In the genomic region with DNA sequence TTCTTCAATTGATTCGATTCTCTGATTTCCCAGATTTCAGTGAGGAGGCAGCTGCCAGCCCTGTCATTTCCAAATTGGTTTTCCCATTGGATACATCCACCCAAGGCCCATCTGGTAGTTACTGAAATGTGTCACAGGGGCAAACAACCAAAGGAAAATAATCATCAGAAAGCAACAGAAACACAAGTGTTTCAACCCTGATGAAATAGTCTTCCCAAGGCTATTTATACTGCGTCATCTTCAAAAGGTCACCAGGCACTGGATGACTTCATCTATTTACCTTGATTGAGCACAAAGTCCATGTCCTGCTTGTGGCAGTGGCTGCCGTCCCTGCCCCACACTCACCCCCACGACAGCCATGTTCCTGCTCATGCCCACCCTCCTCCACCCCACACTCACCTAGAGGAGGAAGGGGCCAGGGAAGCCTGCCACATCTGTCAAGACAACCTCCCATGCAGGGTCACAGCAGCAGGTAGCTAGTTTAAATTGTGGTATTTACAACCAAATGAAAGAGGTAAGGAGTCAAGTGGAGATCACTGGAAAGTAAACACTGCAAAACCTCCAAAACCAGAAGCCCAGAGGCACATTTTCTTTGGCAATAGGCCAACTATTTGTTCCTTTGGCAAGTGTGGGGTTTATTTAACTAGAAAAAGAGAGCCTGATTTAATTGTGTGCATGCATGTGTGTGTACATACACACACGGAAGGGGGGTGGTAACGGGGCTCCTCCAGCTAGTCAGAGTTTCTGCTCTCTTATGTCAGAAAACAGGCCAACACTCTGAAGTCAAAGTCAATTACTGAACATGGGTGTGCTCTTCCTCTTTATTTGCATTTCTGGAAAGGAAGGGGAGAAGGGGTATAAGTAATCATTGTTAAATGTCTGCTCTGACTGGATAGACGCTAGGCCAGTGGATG, we compare ENCODE assay signal across 1 cellular context.
TF ChIP-seq lines count a peak whose summit lies in the region.

No MANE protein-coding gene starts in this region.

TF ChIP-seq in HepG2, 621 proteins besides CTCF, POLR2A, EP300 and RAD21 (continued from another document and continues in another):
- TF ChIP-seq ZHX2 (IDR thresholded peaks at IDR 0.05; ENCODE audit: low read depth): peak; percentile 84
- TF ChIP-seq ZHX2 (CRISPR knock-in tag; IDR thresholded peaks at IDR 0.05; ENCODE audit: borderline replicate concordance): no peak
- TF ChIP-seq ZNF263 (CRISPR knock-in tag; IDR thresholded peaks at IDR 0.05): peak; percentile 79
- no peak for TF ChIP-seq PAWR (CRISPR knock-in tag; IDR thresholded peaks at IDR 0.05; ENCODE audit: borderline replicate concordance)
- no peak for TF ChIP-seq TBP (CRISPR knock-in tag; IDR thresholded peaks at IDR 0.05)
- no peak for TF ChIP-seq ZNF83 (CRISPR knock-in tag; IDR thresholded peaks at IDR 0.05; ENCODE audit: borderline replicate concordance)
- TF ChIP-seq DNMT1 (CRISPR knock-in tag; IDR thresholded peaks at IDR 0.05): no peak
- TF ChIP-seq HINFP (CRISPR knock-in tag; IDR thresholded peaks at IDR 0.05; ENCODE audit: low read depth): no peak
- TF ChIP-seq CEBPB (IDR thresholded peaks at IDR 0.05; ENCODE audit: borderline replicate concordance, low read depth, low read length): peak; percentile 82
- no peak for TF ChIP-seq ZNF724P (CRISPR knock-in tag; IDR thresholded peaks at IDR 0.05; ENCODE audit: borderline replicate concordance)
- TF ChIP-seq, protein P1, sequence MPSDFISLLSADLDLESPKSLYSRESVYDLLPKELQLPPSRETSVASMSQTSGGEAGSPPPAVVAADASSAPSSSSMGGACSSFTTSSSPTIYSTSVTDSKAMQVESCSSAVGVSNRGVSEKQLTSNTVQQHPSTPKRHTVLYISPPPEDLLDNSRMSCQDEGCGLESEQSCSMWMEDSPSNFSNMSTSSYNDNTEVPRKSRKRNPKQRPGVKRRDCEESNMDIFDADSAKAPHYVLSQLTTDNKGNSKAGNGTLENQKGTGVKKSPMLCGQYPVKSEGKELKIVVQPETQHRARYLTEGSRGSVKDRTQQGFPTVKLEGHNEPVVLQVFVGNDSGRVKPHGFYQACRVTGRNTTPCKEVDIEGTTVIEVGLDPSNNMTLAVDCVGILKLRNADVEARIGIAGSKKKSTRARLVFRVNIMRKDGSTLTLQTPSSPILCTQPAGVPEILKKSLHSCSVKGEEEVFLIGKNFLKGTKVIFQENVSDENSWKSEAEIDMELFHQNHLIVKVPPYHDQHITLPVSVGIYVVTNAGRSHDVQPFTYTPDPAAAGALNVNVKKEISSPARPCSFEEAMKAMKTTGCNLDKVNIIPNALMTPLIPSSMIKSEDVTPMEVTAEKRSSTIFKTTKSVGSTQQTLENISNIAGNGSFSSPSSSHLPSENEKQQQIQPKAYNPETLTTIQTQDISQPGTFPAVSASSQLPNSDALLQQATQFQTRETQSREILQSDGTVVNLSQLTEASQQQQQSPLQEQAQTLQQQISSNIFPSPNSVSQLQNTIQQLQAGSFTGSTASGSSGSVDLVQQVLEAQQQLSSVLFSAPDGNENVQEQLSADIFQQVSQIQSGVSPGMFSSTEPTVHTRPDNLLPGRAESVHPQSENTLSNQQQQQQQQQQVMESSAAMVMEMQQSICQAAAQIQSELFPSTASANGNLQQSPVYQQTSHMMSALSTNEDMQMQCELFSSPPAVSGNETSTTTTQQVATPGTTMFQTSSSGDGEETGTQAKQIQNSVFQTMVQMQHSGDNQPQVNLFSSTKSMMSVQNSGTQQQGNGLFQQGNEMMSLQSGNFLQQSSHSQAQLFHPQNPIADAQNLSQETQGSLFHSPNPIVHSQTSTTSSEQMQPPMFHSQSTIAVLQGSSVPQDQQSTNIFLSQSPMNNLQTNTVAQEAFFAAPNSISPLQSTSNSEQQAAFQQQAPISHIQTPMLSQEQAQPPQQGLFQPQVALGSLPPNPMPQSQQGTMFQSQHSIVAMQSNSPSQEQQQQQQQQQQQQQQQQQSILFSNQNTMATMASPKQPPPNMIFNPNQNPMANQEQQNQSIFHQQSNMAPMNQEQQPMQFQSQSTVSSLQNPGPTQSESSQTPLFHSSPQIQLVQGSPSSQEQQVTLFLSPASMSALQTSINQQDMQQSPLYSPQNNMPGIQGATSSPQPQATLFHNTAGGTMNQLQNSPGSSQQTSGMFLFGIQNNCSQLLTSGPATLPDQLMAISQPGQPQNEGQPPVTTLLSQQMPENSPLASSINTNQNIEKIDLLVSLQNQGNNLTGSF (CRISPR knock-in tag; IDR thresholded peaks at IDR 0.05): no peak
- TF ChIP-seq ZNF547 (CRISPR knock-in tag; IDR thresholded peaks at IDR 0.05): peak; percentile 53; the same call in 1 of the 2 replicates
- TF ChIP-seq ATAD3A (CRISPR knock-in tag; IDR thresholded peaks at IDR 0.05): no peak
- no peak for TF ChIP-seq CBX1 (IDR thresholded peaks at IDR 0.05; ENCODE audit: low read depth)
- peak; percentile 96 for TF ChIP-seq MED1 (CRISPR knock-in tag; IDR thresholded peaks at IDR 0.05)
- TF ChIP-seq IRF1 (CRISPR knock-in tag; IDR thresholded peaks at IDR 0.05; ENCODE audit: low read depth): no peak
- TF ChIP-seq SOX6 (IDR thresholded peaks at IDR 0.05): no peak
- TF ChIP-seq SOX6 (CRISPR knock-in tag; IDR thresholded peaks at IDR 0.05): peak; percentile 95
- peak; percentile 63; the same call in 1 of the 2 replicates for TF ChIP-seq MYPOP (CRISPR knock-in tag; IDR thresholded peaks at IDR 0.05)
- TF ChIP-seq GATAD1 (CRISPR knock-in tag; IDR thresholded peaks at IDR 0.05): peak; percentile 54; the same call in 1 of the 2 replicates
- TF ChIP-seq NFKBIZ (CRISPR knock-in tag; IDR thresholded peaks at IDR 0.05): peak; percentile 52; the same call in 1 of the 2 replicates
- TF ChIP-seq ZBTB21 (CRISPR knock-in tag; IDR thresholded peaks at IDR 0.05): peak; percentile 97
- peak; percentile 29; the same call in 1 of the 2 replicates for TF ChIP-seq ZFP90 (CRISPR knock-in tag; IDR thresholded peaks at IDR 0.05; ENCODE audit: borderline replicate concordance)
- peak; percentile 90 for TF ChIP-seq HDAC1 (CRISPR knock-in tag; IDR thresholded peaks at IDR 0.05)
- TF ChIP-seq KDM5B (CRISPR knock-in tag; IDR thresholded peaks at IDR 0.05; ENCODE audit: borderline replicate concordance): peak; percentile 54; the same call in 1 of the 2 replicates
- TF ChIP-seq NR2F6 (IDR thresholded peaks at IDR 0.05): peak; percentile 91
- TF ChIP-seq NR2F6 (CRISPR knock-in tag; IDR thresholded peaks at IDR 0.05): peak; percentile 93
- TF ChIP-seq SMAD3 (CRISPR knock-in tag; IDR thresholded peaks at IDR 0.05): no peak; the same call in 1 of the 2 replicates
- peak; percentile 89 for TF ChIP-seq NR2C2 (CRISPR knock-in tag; IDR thresholded peaks at IDR 0.05; ENCODE audit: borderline replicate concordance)
- TF ChIP-seq CCAR2 (optimal IDR thresholded peaks at IDR 0.05; ENCODE audit: low read depth, low read length): peak; percentile 55
- TF ChIP-seq U2AF1 (optimal IDR thresholded peaks at IDR 0.05; ENCODE audit: low read depth, low read length): no peak
- peak; percentile 37; the same call in 1 of the 2 replicates for TF ChIP-seq NR0B2 (CRISPR knock-in tag; IDR thresholded peaks at IDR 0.05)
- TF ChIP-seq SALL1 (CRISPR knock-in tag; IDR thresholded peaks at IDR 0.05): peak; percentile 99
- peak; percentile 52 for TF ChIP-seq ELF1 (CRISPR knock-in tag; IDR thresholded peaks at IDR 0.05)
- no peak for TF ChIP-seq POLR2AphosphoS2 (IDR thresholded peaks at IDR 0.05; ENCODE audit: low read depth, low read length)
- no peak for TF ChIP-seq ETV6 (CRISPR knock-in tag; conservative IDR thresholded peaks at IDR 0.05)
- peak; percentile 77 for TF ChIP-seq SALL2 (CRISPR knock-in tag; IDR thresholded peaks at IDR 0.05)
- no peak for TF ChIP-seq ZNF335 (CRISPR knock-in tag; IDR thresholded peaks at IDR 0.05)
- TF ChIP-seq ZNF768 (CRISPR knock-in tag; IDR thresholded peaks at IDR 0.05): no peak
- no peak for TF ChIP-seq HOXD1 (CRISPR knock-in tag; IDR thresholded peaks at IDR 0.05)
- TF ChIP-seq REL (CRISPR knock-in tag; conservative IDR thresholded peaks at IDR 0.05): no peak; the same call in 1 of the 2 replicates
- TF ChIP-seq ZNF788 (CRISPR knock-in tag; IDR thresholded peaks at IDR 0.05; ENCODE audit: borderline replicate concordance): no peak; the same call in 1 of the 2 replicates
- no peak for TF ChIP-seq ZNF678 (CRISPR knock-in tag; IDR thresholded peaks at IDR 0.05)
- TF ChIP-seq ZSCAN9 (CRISPR knock-in tag; IDR thresholded peaks at IDR 0.05; ENCODE audit: borderline replicate concordance): no peak
- TF ChIP-seq ZNF136 (CRISPR knock-in tag; IDR thresholded peaks at IDR 0.05; ENCODE audit: low read depth): no peak
- TF ChIP-seq ZFP41 (CRISPR knock-in tag; IDR thresholded peaks at IDR 0.05; ENCODE audit: borderline replicate concordance): no peak
- no peak for TF ChIP-seq NFE2L1 (CRISPR knock-in tag; IDR thresholded peaks at IDR 0.05; ENCODE audit: borderline replicate concordance)
- TF ChIP-seq, protein P2, sequence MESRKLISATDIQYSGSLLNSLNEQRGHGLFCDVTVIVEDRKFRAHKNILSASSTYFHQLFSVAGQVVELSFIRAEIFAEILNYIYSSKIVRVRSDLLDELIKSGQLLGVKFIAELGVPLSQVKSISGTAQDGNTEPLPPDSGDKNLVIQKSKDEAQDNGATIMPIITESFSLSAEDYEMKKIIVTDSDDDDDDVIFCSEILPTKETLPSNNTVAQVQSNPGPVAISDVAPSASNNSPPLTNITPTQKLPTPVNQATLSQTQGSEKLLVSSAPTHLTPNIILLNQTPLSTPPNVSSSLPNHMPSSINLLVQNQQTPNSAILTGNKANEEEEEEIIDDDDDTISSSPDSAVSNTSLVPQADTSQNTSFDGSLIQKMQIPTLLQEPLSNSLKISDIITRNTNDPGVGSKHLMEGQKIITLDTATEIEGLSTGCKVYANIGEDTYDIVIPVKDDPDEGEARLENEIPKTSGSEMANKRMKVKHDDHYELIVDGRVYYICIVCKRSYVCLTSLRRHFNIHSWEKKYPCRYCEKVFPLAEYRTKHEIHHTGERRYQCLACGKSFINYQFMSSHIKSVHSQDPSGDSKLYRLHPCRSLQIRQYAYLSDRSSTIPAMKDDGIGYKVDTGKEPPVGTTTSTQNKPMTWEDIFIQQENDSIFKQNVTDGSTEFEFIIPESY (CRISPR knock-in tag; IDR thresholded peaks at IDR 0.05): peak; percentile 71; the same call in 1 of the 2 replicates
- TF ChIP-seq HDAC6 (IDR thresholded peaks at IDR 0.05; ENCODE audit: low read depth, low read length): no peak
